Comparison of ENCODE assay signal across 1 cellular context in the genomic region with DNA sequence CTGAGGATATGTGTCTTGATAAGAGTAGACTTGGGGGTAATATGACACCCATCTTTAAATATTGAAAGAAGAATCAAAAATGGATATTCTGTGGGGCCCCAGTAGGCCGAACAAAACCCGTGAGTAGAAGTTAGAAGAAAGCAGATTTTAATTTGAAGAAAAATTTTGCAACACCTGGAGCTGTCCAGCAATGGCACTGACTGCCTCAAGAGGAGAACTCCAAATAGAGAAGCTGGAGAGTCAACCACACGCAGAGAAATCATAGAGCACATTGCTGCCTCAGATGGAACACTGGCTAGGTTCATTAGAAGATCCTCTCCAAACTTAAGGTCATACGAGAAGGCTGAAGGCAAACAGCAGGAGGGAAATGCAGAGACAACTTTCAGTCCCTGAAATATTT.
TF ChIP-seq lines count a peak whose summit lies in the region.

No MANE protein-coding gene starts in this region.

TF ChIP-seq in IMR-90, 13 proteins besides CTCF, POLR2A, EP300 and RAD21 (continued from another document):
- TF ChIP-seq MAZ (IDR thresholded peaks at IDR 0.05; ENCODE audit: borderline replicate concordance, low read depth, low read length): no peak
- TF ChIP-seq RFX5 (IDR thresholded peaks at IDR 0.05; ENCODE audit: low read depth, low read length): no peak
- no peak for TF ChIP-seq NFE2L2 (IDR thresholded peaks at IDR 0.05; ENCODE audit: low read depth, low read length)
